In genomic region chr17:19397556-19398041, GRCh38 we compare ENCODE assay signal across 1 cellular context.
A peak's percentile ranks its signal among the peaks of the same experiment; 100 is the strongest.
TF ChIP-seq lines count a peak whose summit lies in the region.

No MANE protein-coding gene starts in this region.

TF ChIP-seq in HepG2, 621 proteins besides CTCF, POLR2A, EP300 and RAD21:
- TF ChIP-seq HDAC1 (CRISPR knock-in tag; IDR thresholded peaks at IDR 0.05) (0 out of 2 replicates have a peak, but pooled peaks have one; percentile 9), USF2 (IDR thresholded peaks at IDR 0.05; ENCODE audit: low read depth, low read length) (0 out of 2 replicates have a peak, but pooled peaks have one; percentile 22), USF2 (CRISPR knock-in tag; IDR thresholded peaks at IDR 0.05; ENCODE audit: borderline replicate concordance) (peak; percentile 28; the same call in 1 of the 2 replicates), STAG1 (CRISPR knock-in tag; IDR thresholded peaks at IDR 0.05) (peak; percentile 70), SAP130 (CRISPR knock-in tag; IDR thresholded peaks at IDR 0.05; ENCODE audit: low read depth) (peak; percentile 64), XRCC5 (optimal IDR thresholded peaks at IDR 0.05; ENCODE audit: low read length) (no peak), SMC3 (IDR thresholded peaks at IDR 0.05; ENCODE audit: low read length) (peak; percentile 64; the same call in 1 of the 2 replicates), CEBPB (IDR thresholded peaks at IDR 0.05; ENCODE audit: borderline replicate concordance, low read depth, low read length) (no peak), MNT (IDR thresholded peaks at IDR 0.05) (peak; percentile 34; the same call in 1 of the 2 replicates), ZFX (CRISPR knock-in tag; IDR thresholded peaks at IDR 0.05; ENCODE audit: low read depth) (0 out of 2 replicates have a peak, but pooled peaks have one; percentile 16), BCL3 (CRISPR knock-in tag; IDR thresholded peaks at IDR 0.05) (0 out of 2 replicates have a peak, but pooled peaks have one; percentile 23), HMGXB4 (CRISPR knock-in tag; IDR thresholded peaks at IDR 0.05; ENCODE audit: borderline replicate concordance in 1 of 2, low read depth in 1 of 2) (0 out of 4 replicates have a peak, but pooled peaks of 1 of the 2 experiments have one; percentile 35), PAXIP1 (CRISPR knock-in tag; conservative IDR thresholded peaks at IDR 0.05) (0 out of 2 replicates have a peak, but pooled peaks have one; percentile 21), MXI1 (IDR thresholded peaks at IDR 0.05; ENCODE audit: borderline replicate concordance, low read depth, low read length) (peak; percentile 41; the same call in 1 of the 3 replicates), SALL1 (CRISPR knock-in tag; IDR thresholded peaks at IDR 0.05) (peak; percentile 17; the same call in 1 of the 2 replicates), FOXA1 (IDR thresholded peaks at IDR 0.05) (no peak), FOXA1 (CRISPR knock-in tag; IDR thresholded peaks at IDR 0.05) (peak; percentile 52), REST (IDR thresholded peaks at IDR 0.05; ENCODE audit: borderline replicate concordance in 1 of 2, low read depth in 1 of 2, low read length in 2 of 2) (no peak), ATF7 (IDR thresholded peaks at IDR 0.05) (no peak), ATF7 (CRISPR knock-in tag; IDR thresholded peaks at IDR 0.05) (no peak), ZNF605 (CRISPR knock-in tag; IDR thresholded peaks at IDR 0.05) (0 out of 2 replicates have a peak, but pooled peaks have one; percentile 27)
TF ChIP-seq in HepG2: peak in this region for 14.
